23 cellular contexts compared by ENCODE assay signal in the genomic region with DNA sequence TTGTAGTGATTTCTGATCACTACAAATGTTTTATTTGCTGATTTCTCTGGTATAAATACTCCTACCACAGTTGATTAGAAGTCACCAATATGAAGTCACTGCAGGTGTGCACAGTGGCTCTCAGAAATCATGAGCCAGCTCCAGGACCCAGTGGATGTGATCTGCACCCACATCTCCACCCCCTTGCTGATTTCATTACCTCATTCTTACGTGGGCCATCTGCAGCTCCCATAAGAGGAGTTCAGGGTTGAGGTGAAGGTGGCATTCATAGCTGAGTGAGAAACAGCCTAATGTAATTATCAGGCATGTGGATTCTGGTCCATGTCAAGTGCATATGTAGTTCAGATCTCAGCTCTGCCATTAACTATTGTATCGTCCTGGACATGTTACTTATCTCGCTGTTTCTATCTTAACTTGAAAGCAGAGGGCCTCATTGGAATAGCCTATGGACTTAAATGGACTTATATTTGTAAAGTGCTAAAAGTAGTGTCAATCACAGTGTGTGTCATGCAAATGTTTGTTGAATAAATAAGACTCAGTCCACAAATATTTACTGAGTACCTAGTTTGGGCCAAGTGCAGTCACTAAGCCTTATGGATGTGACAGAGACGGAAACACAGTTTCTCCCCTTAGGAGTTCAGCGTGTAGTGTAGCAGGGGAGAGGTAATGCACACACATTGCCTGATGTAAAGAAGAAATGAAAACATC.
"Had no signal": no experiment of that assay in that cellular context is flagged by ENCODE, and none has a peak within 500 bp of the region (broad histone marks: within the 10 kb centered on the region; RNA-seq: fewer than 3 reads in every experiment).

No MANE protein-coding gene starts in this region.

- H3K4me1 ChIP-seq: colonic mucosa, esophagus muscularis mucosa, left ventricle myocardium inferior, sigmoid colon, upper lobe of right lung had no signal

- H3K36me3 ChIP-seq: colonic mucosa, esophagus muscularis mucosa, left ventricle myocardium inferior, sigmoid colon, thoracic aorta, upper lobe of right lung had no signal

- H3K4me2 ChIP-seq: smooth muscle cell had no signal

- FAIRE-seq: bronchial epithelial cell, frontal cortex had no signal

- H3K27ac ChIP-seq: colonic mucosa, esophagus muscularis mucosa, left ventricle myocardium inferior, sigmoid colon, thoracic aorta, upper lobe of right lung had no signal

- DNase-seq: activated B cell treated with CpG ODN at 0.5 μM for 24 hours; activated CD4-positive, alpha-beta memory T cell treated with anti-CD3 and anti-CD28 coated beads for 36 hours; activated CD4-positive, alpha-beta T cell treated with anti-CD3 and anti-CD28 coated beads for 48 hours; activated effector memory CD4-positive, alpha-beta T cell treated with Interleukin-2 at 50 U/mL for 16 hours; activated naive CD4-positive, alpha-beta T cell treated with anti-CD3 and anti-CD28 coated beads for 36 hours; activated naive CD8-positive, alpha-beta T cell treated with anti-CD3 and anti-CD28 coated beads, Interleukin-2, amount 10 ng/mL, durations not matched to agents 7 days and 5 days; activated T-cell treated with anti-CD3 and anti-CD28 coated beads, Interleukin-2, amount 50 U/mL, for 72 hours; amniotic stem cell; colonic mucosa; hippocampal formation; kidney glomerular epithelial cell; left ventricle myocardium inferior; sigmoid colon; stimulated activated CD4-positive, alpha-beta T cell treated with anti-CD3 and anti-CD28 coated beads, Interleukin-15, amount 100 ng/mL, for 24 hours; T-helper 9 cell; upper lobe of right lung had no signal

- H3K4me3 ChIP-seq: colonic mucosa, esophagus muscularis mucosa, left ventricle myocardium inferior, sigmoid colon, smooth muscle cell, thoracic aorta, upper lobe of right lung had no signal

- H3K9me3 ChIP-seq: colonic mucosa, esophagus muscularis mucosa, left ventricle myocardium inferior, sigmoid colon, thoracic aorta, upper lobe of right lung had no signal

- H3K27me3 ChIP-seq: colonic mucosa, sigmoid colon, upper lobe of right lung had no signal

- ATAC-seq: activated T-cell treated with anti-CD3 and anti-CD28 coated beads, Interleukin-2, amount 50 U/mL, for 72 hours; naive thymus-derived CD4-positive, alpha-beta T cell; stimulated activated memory B cell treated with anti-CD40 and anti-IgM and Interleukin-4, amounts not matched to agents 10 μg/mL and 1 μg/mL and 100 μg/mL, for 72 hours; upper lobe of right lung had no signal
